ENCODE assay signal across 21 cellular contexts in genomic region chr11:109267293-109268095, GRCh38.
DNase-seq lines count a peak whose midpoint lies in the region; ATAC-seq and TF ChIP-seq lines count a peak whose summit lies in the region.
"Had no signal": no experiment of that assay in that cellular context is flagged by ENCODE, and none has a peak within 500 bp of the region (broad histone marks: within the 10 kb centered on the region; RNA-seq: fewer than 3 reads in every experiment).

No MANE protein-coding gene starts in this region.

- H3K27me3 ChIP-seq in GM23248 (replicated peaks; ENCODE audit: insufficient read depth) (no peaks in the 10 kb centered on the region), lung (ENCODE audit: control insufficient read depth, insufficient read depth) (no peaks in the 10 kb centered on the region), MG63 (no peaks in the 10 kb centered on the region)
- H3K27me3 ChIP-seq: ascending aorta, ovary, sigmoid colon had no signal

- ATAC-seq in lung (ENCODE audit: insufficient read depth, low FRiP score) (peak; percentile 68), GM18867 (IDR thresholded peaks at IDR 0.05; ENCODE audit: unreplicated experiment) (no peak)

- H3K9me2 ChIP-seq in GM23248 (ENCODE audit: insufficient read depth) = no peaks in the 10 kb centered on the region

- H3K4me3 ChIP-seq in GM23248 (no peak overlapping the region), lung (no peak overlapping the region), MG63 (no peak overlapping the region)
- H3K4me3 ChIP-seq: ascending aorta, HAP-1, ovary, sigmoid colon had no signal

- no peaks in the 10 kb centered on the region for H3F3A ChIP-seq in GM23248 (ENCODE audit: insufficient read depth)

- H3K27ac ChIP-seq in GM23248 = no peak overlapping the region
- H3K27ac ChIP-seq in lung (ENCODE audit: low read depth in 1 of 2, low read length in 1 of 2) = no peak overlapping the region
- H3K27ac ChIP-seq: ascending aorta, ovary, sigmoid colon had no signal

- no peak overlapping the region for H3K9ac ChIP-seq in GM23248

- H3K79me2 ChIP-seq in GM23248 (ENCODE audit: insufficient read depth) = no peaks in the 10 kb centered on the region

- DNase-seq in GM23248 (peak; percentile 14), NCI-H226 (peak; percentile 33), astrocyte of the hippocampus (ENCODE audit: low read depth, low spot score) (peak; percentile 45), lung (ENCODE audit: low spot score) (peak; percentile 37), NCI-H2081 (lab: John Stamatoyannopoulos, UW) (no peak), MG63 (no peak)
- DNase-seq in effector CD8-positive, alpha-beta T cell (lab: John Stamatoyannopoulos, UW) = no peak
- DNase-seq: activated CD4-positive, alpha-beta T cell treated with anti-CD3 and anti-CD28 coated beads, Interleukin-2, amount 50 U/mL, for 4 hours; activated naive CD4-positive, alpha-beta T cell treated with anti-CD3 and anti-CD28 coated beads for 36 hours; activated T-cell treated with anti-CD3 and anti-CD28 coated beads for 4 hours; cortex of kidney; EL; NCI-H1417; NCI-H2171 treated with DMSO at 0.1 percent for 48 hours; NCI-H82; ovary; sigmoid colon; trophoblast cell had no signal

- no peaks in the 10 kb centered on the region for H3K9me3 ChIP-seq in GM23248 (ENCODE audit: low read depth)
- H3K9me3 ChIP-seq in lung (ENCODE audit: control insufficient read depth in 2 of 2, insufficient read depth in 1 of 2, low read length in 1 of 2) = peaks cover 1 to 5% of the 10 kb centered on the region in 2 donors
- H3K9me3 ChIP-seq in MG63 = peaks cover 10% of the 10 kb centered on the region
- H3K9me3 ChIP-seq: HAP-1 had no signal

- H3K36me3 ChIP-seq in GM23248 (ENCODE audit: low read depth) (no peaks in the 10 kb centered on the region), lung (ENCODE audit: control insufficient read depth in 2 of 2, insufficient read depth in 2 of 2, low read length in 2 of 2) (no peaks in the 10 kb centered on the region), MG63 (no peaks in the 10 kb centered on the region)
- H3K36me3 ChIP-seq: ascending aorta, HAP-1, ovary, sigmoid colon had no signal

- no peak overlapping the region for H2AFZ ChIP-seq in GM23248

- no peak for TF ChIP-seq CTCF in lung (IDR thresholded peaks at IDR 0.05; ENCODE audit: control extremely low read depth, extremely low read depth)

- in situ Hi-C loops in GM23248 (cut with MboI) = no loop called here

- H3K4me1 ChIP-seq in GM23248 (ENCODE audit: insufficient read depth) (no peaks in the 10 kb centered on the region), lung (ENCODE audit: control insufficient read depth in 2 of 2, insufficient read depth in 2 of 2, low read length in 2 of 2) (no peaks in the 10 kb centered on the region)
- H3K4me1 ChIP-seq: ascending aorta, HAP-1, sigmoid colon had no signal

- no peaks in the 10 kb centered on the region for H4K20me1 ChIP-seq in GM23248 (ENCODE audit: insufficient read depth)

- 22 to 33% methylated on average over 2 of the region's 2 CpGs for WGBS in GM23248 (ENCODE audit: low coverage in 1 of 2, low lambda C conversion rate in 2 of 2, missing lambda C conversion rate in 2 of 2), 2 experiments
- WGBS in lung, 2 donors = 18 to 29% methylated on average over 2 of the region's 2 CpGs

- no peak overlapping the region for H3K4me2 ChIP-seq in GM23248 (ENCODE audit: unreplicated experiment)

Comparison
In these comparisons a context has a peak if more than half of its experiments do, and no peak if none do; other contexts are left out.
1. DNase-seq: peak in GM23248 (single experiment), NCI-H226 (single experiment), astrocyte of the hippocampus (single experiment) and lung (single experiment); none in NCI-H2081 (0 of 2), effector CD8-positive, alpha-beta T cell (single experiment) and MG63 (single experiment).